ENCODE assay signal across 8 cellular contexts in genomic region chr18:44733069-44733753, GRCh38. TPM values are rescaled to one million over a fixed set of nuclear protein-coding genes. Genes with fewer than 3 reads are reported as not detected.
DNase-seq lines count a peak whose midpoint lies in the region; ATAC-seq, FAIRE-seq and TF ChIP-seq lines count a peak whose summit lies in the region.

No MANE protein-coding gene starts in this region.

- H3K4ac ChIP-seq in trophoblast cell (ENCODE audit: low read depth, low read length): peak overlapping the region; percentile 64

- H3K79me1 ChIP-seq in trophoblast cell (ENCODE audit: low read length): peaks cover 24% of the 10 kb centered on the region

- H3K4me1 ChIP-seq in OCI-LY1 (ENCODE audit: insufficient read depth, low read length, severe bottlenecking) (peaks cover 57% of the 10 kb centered on the region), trophoblast cell (ENCODE audit: control insufficient read depth in 1 of 2, insufficient read depth in 2 of 2, low read length in 2 of 2) (peaks cover 30 to 45% of the 10 kb centered on the region in 2 experiments)

- no peaks in the 10 kb centered on the region for H3K27me3 ChIP-seq in OCI-LY1 (ENCODE audit: insufficient read depth, low read length)
- no peaks in the 10 kb centered on the region for H3K27me3 ChIP-seq in trophoblast cell (ENCODE audit: insufficient read depth, low read length)

- peak overlapping the region; percentile 71 for H4K8ac ChIP-seq in trophoblast cell (ENCODE audit: low read depth, low read length)

- FAIRE-seq in H54 (lab: Jason Lieb, UNC): no peak

- WGBS in trophoblast cell (ENCODE audit: extremely low coverage, insufficient coverage, insufficient read length): no CpG with 5 or more reads among the region's 8 CpGs

- H3K79me2 ChIP-seq in OCI-LY1 (ENCODE audit: insufficient read depth, low read length) (no peaks in the 10 kb centered on the region), trophoblast cell (ENCODE audit: control insufficient read depth, insufficient read depth, low read length, poor library complexity) (peaks cover 9% of the 10 kb centered on the region)

- no peak for TF ChIP-seq CTCF in OCI-LY1 (IDR thresholded peaks at IDR 0.05; ENCODE audit: low read length)

- H3F3A ChIP-seq in OCI-LY1 (ENCODE audit: insufficient read depth, low read length): no peaks in the 10 kb centered on the region

- no peak overlapping the region for H3K23ac ChIP-seq in trophoblast cell (ENCODE audit: low read length)

- H3K18ac ChIP-seq in trophoblast cell (ENCODE audit: low read length): no peak overlapping the region

- H3K9me2 ChIP-seq in OCI-LY1 (ENCODE audit: low read depth, low read length): no peaks in the 10 kb centered on the region

- peak overlapping the region; percentile 75 for H2BK120ac ChIP-seq in trophoblast cell (ENCODE audit: insufficient read depth, low read length, poor library complexity)

- H3K36me3 ChIP-seq in OCI-LY1 (ENCODE audit: insufficient read depth, low read length) (no peaks in the 10 kb centered on the region; the same call in 1 of the 2 replicates), trophoblast cell (ENCODE audit: control insufficient read depth in 1 of 2, insufficient read depth in 2 of 2, low read length in 2 of 2) (no peaks in the 10 kb centered on the region)

- peak; percentile 87 for DNase-seq in ELR (ENCODE audit: low read depth)
- peak; percentile 69 for DNase-seq in cerebellar cortex (ENCODE audit: low spot score)
- peak in 1 of 2 donors; percentile 50 for DNase-seq in trophoblast cell
- DNase-seq in effector CD8-positive, alpha-beta T cell (lab: John Stamatoyannopoulos, UW): no peak
- DNase-seq in inferior parietal cortex (ENCODE audit: extremely low spot score): no peak
- DNase-seq in H54 (ENCODE audit: insufficient read length, low spot score): no peak

- no peak overlapping the region for H2AFZ ChIP-seq in OCI-LY1 (ENCODE audit: low read length)
- H2AFZ ChIP-seq in trophoblast cell (ENCODE audit: insufficient read depth, low read length, poor library complexity): no peak overlapping the region

- H2BK5ac ChIP-seq in trophoblast cell (ENCODE audit: low read depth, low read length, poor library complexity): peak overlapping the region; percentile 70

- H4K20me1 ChIP-seq in OCI-LY1 (ENCODE audit: insufficient read depth, low read length): no peaks in the 10 kb centered on the region

- no peak for TF ChIP-seq POLR2A in H54 (IDR thresholded peaks at IDR 0.05; ENCODE audit: low read depth, low read length)

- H3K9ac ChIP-seq in OCI-LY1 (ENCODE audit: low read length): no peak overlapping the region; the same call in 1 of the 2 replicates
- no peak overlapping the region for H3K9ac ChIP-seq in trophoblast cell (ENCODE audit: low read length)

- H4K91ac ChIP-seq in trophoblast cell (ENCODE audit: low read depth, low read length): peak overlapping the region; percentile 84

- H3K4me2 ChIP-seq in OCI-LY1 (ENCODE audit: low read length) (no peak overlapping the region), trophoblast cell (ENCODE audit: low read length) (no peak overlapping the region)

- peak overlapping the region; percentile 97 for H3K14ac ChIP-seq in trophoblast cell (ENCODE audit: low read length)

- no peak for ATAC-seq in HG02885 (IDR thresholded peaks at IDR 0.05; ENCODE audit: poor library complexity, unreplicated experiment)

- H3K9me3 ChIP-seq in OCI-LY1 (ENCODE audit: low read length) (no peaks in the 10 kb centered on the region), trophoblast cell (ENCODE audit: insufficient read depth, low read depth, low read length) (no peaks in the 10 kb centered on the region)

- H3K4me3 ChIP-seq in OCI-LY1 (ENCODE audit: low read depth, low read length, poor library complexity, severe bottlenecking) (no peak overlapping the region), trophoblast cell (ENCODE audit: low read depth, low read length) (no peak overlapping the region)

- H2AK5ac ChIP-seq in trophoblast cell (ENCODE audit: low read length): peak overlapping the region; percentile 99

- H2BK12ac ChIP-seq in trophoblast cell (ENCODE audit: low read length): peak overlapping the region; percentile 89

- H3K27ac ChIP-seq in OCI-LY1 (ENCODE audit: low read depth, low read length, poor library complexity, severe bottlenecking) (peak overlapping the region; percentile 92), trophoblast cell (ENCODE audit: low read depth, low read length) (peak overlapping the region; percentile 57)

- no peak overlapping the region for H4K12ac ChIP-seq in trophoblast cell (ENCODE audit: low read depth, low read length)

RNA-seq across cellular contexts. Expression of gene SETBP1, which starts 52.5 kb away (rescaled TPM):
- polyA plus RNA-seq in trophoblast cell (2013): 6.5 and 7.2 TPM in 2 replicates

Comparison
In these comparisons a context has a peak if more than half of its experiments do, and no peak if none do; other contexts are left out.
1. DNase-seq: peak in ELR (single experiment) and cerebellar cortex (single experiment); none in effector CD8-positive, alpha-beta T cell (single experiment), inferior parietal cortex (single experiment) and H54 (single experiment).